Comparison of ENCODE assay signal across 27 cellular contexts in genomic region chr21:45588861-45589491, GRCh38. TPM values are rescaled to one million over a fixed set of nuclear protein-coding genes. Genes with fewer than 3 reads are reported as not detected.
A peak's percentile ranks its signal among the peaks of the same experiment; 100 is the strongest.
DNase-seq lines count a peak whose midpoint lies in the region; ATAC-seq and TF ChIP-seq lines count a peak whose summit lies in the region.
"Had no signal": no experiment of that assay in that cellular context is flagged by ENCODE, and none has a peak within 500 bp of the region (broad histone marks: within the 10 kb centered on the region; RNA-seq: fewer than 3 reads in every experiment).

No MANE protein-coding gene starts in this region.

- no peak overlapping the region for H2AFZ ChIP-seq in osteoblast (ENCODE audit: low read length)

- peaks cover 9% of the 10 kb centered on the region for H3K36me3 Mint-ChIP-seq in T-helper 1 cell treated with Interleukin-12 subunit alpha and Interleukin-12 subunit beta and Interleukin-4 antibody, amounts not matched to agents 30 μg/mL and 1 μg/mL, for 36 hours (ENCODE audit: low read depth)
- H3K36me3 Mint-ChIP-seq in CD4-positive, alpha-beta T cell (ENCODE audit: low read depth): no peaks in the 10 kb centered on the region
- H3K36me3 Mint-ChIP-seq in activated T-helper 17 cell treated with anti-CD3 and anti-CD28 coated beads, Interleukin-2, amount 50 U/mL, for 72 hours (ENCODE audit: low read depth): no peaks in the 10 kb centered on the region
- H3K36me3 Mint-ChIP-seq: CD14-positive monocyte had no signal

- ATAC-seq in CD4-positive, alpha-beta T cell (ENCODE audit: poor library complexity): no peak
- ATAC-seq in activated T-helper 17 cell treated with anti-CD3 and anti-CD28 coated beads, Interleukin-2, amount 50 U/mL, for 72 hours (replicated peaks): no peak
- ATAC-seq in GM21737 (IDR thresholded peaks at IDR 0.05; ENCODE audit: unreplicated experiment): no peak
- ATAC-seq: HepG2 had no signal

- intact Hi-C loops in CD4-positive, alpha-beta T cell (cut with DNase I, micrococcal nuclease): loop anchor here in 1 of 2 experiments (2.0 kb wide), 2 partner anchors 32 to 56 kb away; no protein-coding TSS in a partner anchor

- H3K4me3 Mint-ChIP-seq in T-helper 1 cell treated with Interleukin-12 subunit alpha and Interleukin-12 subunit beta and Interleukin-4 antibody, amounts not matched to agents 30 μg/mL and 1 μg/mL, for 36 hours: peak overlapping the region; percentile 6
- peak overlapping the region; percentile 38 for H3K4me3 Mint-ChIP-seq in CD4-positive, alpha-beta T cell
- H3K4me3 Mint-ChIP-seq in activated T-helper 17 cell treated with anti-CD3 and anti-CD28 coated beads, Interleukin-2, amount 50 U/mL, for 72 hours: no peak overlapping the region
- H3K4me3 Mint-ChIP-seq: GM23338 had no signal

- H3K27me3 Mint-ChIP-seq in T-helper 1 cell treated with Interleukin-12 subunit alpha and Interleukin-12 subunit beta and Interleukin-4 antibody, amounts not matched to agents 30 μg/mL and 1 μg/mL, for 36 hours (ENCODE audit: low read depth): peaks cover 32% of the 10 kb centered on the region
- H3K27me3 Mint-ChIP-seq in CD4-positive, alpha-beta T cell: peaks cover 10% of the 10 kb centered on the region
- H3K27me3 Mint-ChIP-seq in activated T-helper 17 cell treated with anti-CD3 and anti-CD28 coated beads, Interleukin-2, amount 50 U/mL, for 72 hours: no peaks in the 10 kb centered on the region

- POLR2A ChIA-PET in CD4-positive, alpha-beta T cell (lab: Charles Lee): no interaction called here

- TF ChIP-seq CTCF in CD4-positive, alpha-beta T cell (IDR thresholded peaks at IDR 0.05): no peak
- no peak for TF ChIP-seq CTCF in osteoblast (IDR thresholded peaks at IDR 0.05; ENCODE audit: extremely low read depth, low read depth, low read length)

- no peak overlapping the region for H3K4me2 ChIP-seq in osteoblast (ENCODE audit: insufficient read depth, low read length)

- DNase-seq in T-helper 1 cell (no peak), osteoblast (ENCODE audit: insufficient read length, low spot score, missing footprints) (peak; percentile 83), Ammon's horn (ENCODE audit: low spot score) (no peak)
- DNase-seq in CD4-positive, alpha-beta T cell: no peak
- DNase-seq in activated CD4-positive, CD25-positive, alpha-beta regulatory T cell treated with anti-CD3 and anti-CD28 coated beads, Interleukin-2, amount 50 U/mL, for 72 hours: no peak
- DNase-seq: 8988T; DMS 273 treated with DMSO at 0.1 percent for 48 hours; KBM-7; NCI-H1092 treated with DMSO at 0.1 percent for 48 hours; NCI-H1436 treated with DMSO at 0.1 percent for 48 hours; NCI-H2029; NCI-H345; NCI-H524; NCI-H774; NK-92 treated with Interleukin-12 subunit alpha and Interleukin-12 subunit beta, amount 100 ng/mL, for 24 hours; SIG-M5 had no signal

- no peaks in the 10 kb centered on the region for H3K27me3 ChIP-seq in CD4-positive, alpha-beta T cell (ENCODE audit: control insufficient read depth, insufficient read depth, low read length)
- peaks cover 30% of the 10 kb centered on the region for H3K27me3 ChIP-seq in osteoblast (ENCODE audit: insufficient read depth, low read length)

- H3K9me3 ChIP-seq in CD4-positive, alpha-beta T cell (ENCODE audit: control insufficient read depth, low read length): peaks cover 15% of the 10 kb centered on the region
- peaks cover 5% of the 10 kb centered on the region for H3K9me3 ChIP-seq in osteoblast (ENCODE audit: low read depth, low read length)

- H3K36me3 ChIP-seq in osteoblast (ENCODE audit: insufficient read depth, low read length): no peaks in the 10 kb centered on the region
- H3K36me3 ChIP-seq: HAP-1 had no signal

- no peaks in the 10 kb centered on the region for H4K20me1 ChIP-seq in osteoblast (ENCODE audit: insufficient read depth, low read length)

- H3K27ac ChIP-seq in CD4-positive, alpha-beta T cell (ENCODE audit: low read depth, low read length): no peak overlapping the region
- H3K27ac ChIP-seq in osteoblast (ENCODE audit: low read depth, low read length): no peak overlapping the region
- H3K27ac ChIP-seq: HL-60 had no signal

- no peak overlapping the region for H3K4me3 ChIP-seq in osteoblast (ENCODE audit: insufficient read depth, low read length)
- H3K4me3 ChIP-seq: HAP-1 had no signal

- H3K27ac Mint-ChIP-seq in T-helper 1 cell treated with Interleukin-12 subunit alpha and Interleukin-12 subunit beta and Interleukin-4 antibody, amounts not matched to agents 30 μg/mL and 1 μg/mL, for 36 hours: no peak overlapping the region
- H3K27ac Mint-ChIP-seq in CD4-positive, alpha-beta T cell: no peak overlapping the region
- peak overlapping the region; percentile 26 for H3K27ac Mint-ChIP-seq in activated T-helper 17 cell treated with anti-CD3 and anti-CD28 coated beads, Interleukin-2, amount 50 U/mL, for 72 hours
- H3K27ac Mint-ChIP-seq: B cell, CD14-positive monocyte, GM23338 had no signal

- H3K4me1 ChIP-seq in osteoblast (ENCODE audit: insufficient read depth, low read length): no peaks in the 10 kb centered on the region
- H3K4me1 ChIP-seq: Caco-2, HAP-1 had no signal

- no peaks in the 10 kb centered on the region for H3K79me2 ChIP-seq in osteoblast (ENCODE audit: insufficient read depth, low read length)

- CTCF ChIA-PET in CD4-positive, alpha-beta T cell (lab: Charles Lee): interaction anchor here (1.1 kb wide), 1 partner anchor 8 kb away, joined by 5 read pairs; no protein-coding TSS in a partner anchor

- peaks cover 8% of the 10 kb centered on the region for H3K4me1 Mint-ChIP-seq in T-helper 1 cell treated with Interleukin-12 subunit alpha and Interleukin-12 subunit beta and Interleukin-4 antibody, amounts not matched to agents 30 μg/mL and 1 μg/mL, for 36 hours (ENCODE audit: low read depth)
- peaks cover 7% of the 10 kb centered on the region for H3K4me1 Mint-ChIP-seq in CD4-positive, alpha-beta T cell (ENCODE audit: low read depth)
- peaks cover 13% of the 10 kb centered on the region for H3K4me1 Mint-ChIP-seq in activated T-helper 17 cell treated with anti-CD3 and anti-CD28 coated beads, Interleukin-2, amount 50 U/mL, for 72 hours
- H3K4me1 Mint-ChIP-seq: GM23338 had no signal

- H3K9me3 Mint-ChIP-seq in T-helper 1 cell treated with Interleukin-12 subunit alpha and Interleukin-12 subunit beta and Interleukin-4 antibody, amounts not matched to agents 30 μg/mL and 1 μg/mL, for 36 hours: peaks cover 23% of the 10 kb centered on the region
- peaks cover 8% of the 10 kb centered on the region for H3K9me3 Mint-ChIP-seq in CD4-positive, alpha-beta T cell
- H3K9me3 Mint-ChIP-seq in activated T-helper 17 cell treated with anti-CD3 and anti-CD28 coated beads, Interleukin-2, amount 50 U/mL, for 72 hours: peaks cover 16% of the 10 kb centered on the region

RNA-seq across cellular contexts. Expression of gene SLC19A1, which starts 46.7 kb away (rescaled TPM):
- 10 to 100 TPM; 11.5 to 12.0 TPM for total RNA-seq in CD4-positive, alpha-beta T cell
- total RNA-seq in activated T-helper 17 cell treated with anti-CD3 and anti-CD28 coated beads, Interleukin-2, amount 50 U/mL, for 72 hours: 10 to 100 TPM; 41.4 to 82.2 TPM
- total RNA-seq in osteoblast: 2.9 and 3.2 TPM in 2 replicates

RNA-seq across cellular contexts. Expression of gene PCBP3, which starts 54.5 kb away (rescaled TPM):
- total RNA-seq in CD4-positive, alpha-beta T cell: 1 to 10 TPM; 3.4 to 3.8 TPM
- 10 to 100 TPM; 11.6 to 16.5 TPM for total RNA-seq in activated T-helper 17 cell treated with anti-CD3 and anti-CD28 coated beads, Interleukin-2, amount 50 U/mL, for 72 hours
- total RNA-seq in osteoblast: 1.1 and 1.2 TPM in 2 replicates
- total RNA-seq: HepG2, HT-29 had no signal
